ENCODE assay signal across 20 cellular contexts in the genomic region with DNA sequence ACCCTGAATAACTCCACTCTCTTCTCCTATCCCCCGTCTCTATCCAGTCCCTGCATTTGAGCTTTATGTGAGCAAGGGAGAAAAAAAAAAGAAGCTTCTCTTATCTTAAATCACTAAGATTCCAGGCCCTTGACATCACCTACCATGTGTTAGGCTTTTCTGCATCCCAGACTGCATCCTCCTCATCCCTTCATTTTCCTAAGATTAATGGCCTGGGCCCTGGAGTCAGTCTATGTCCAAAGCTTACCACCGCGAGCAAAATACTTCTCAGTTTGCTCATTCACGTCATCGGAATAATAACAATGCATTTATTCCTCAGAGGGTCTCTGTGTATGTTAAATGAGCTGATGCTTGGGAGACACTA. TPM values are rescaled to one million over a fixed set of nuclear protein-coding genes. Genes with fewer than 3 reads are reported as not detected.
DNase-seq lines count a peak whose midpoint lies in the region; ATAC-seq, FAIRE-seq and TF ChIP-seq lines count a peak whose summit lies in the region.
"Had no signal": no experiment of that assay in that cellular context is flagged by ENCODE, and none has a peak within 500 bp of the region (broad histone marks: within the 10 kb centered on the region; RNA-seq: fewer than 3 reads in every experiment).

No MANE protein-coding gene starts in this region.

- no peaks in the 10 kb centered on the region for H3K9me3 Mint-ChIP-seq in activated CD4-positive, alpha-beta memory T cell treated with anti-CD3 and anti-CD28 coated beads, Interleukin-2, amount 10 ng/mL, durations not matched to agents 7 days and 5 days
- H3K9me3 Mint-ChIP-seq in activated T-cell treated with anti-CD3 and anti-CD28 coated beads, Interleukin-2, amount 50 U/mL, for 72 hours = no peaks in the 10 kb centered on the region

- H3K4me3 ChIP-seq in AG04449 (ENCODE audit: low read depth, low read length) (no peak overlapping the region; the same call in 1 of the 2 replicates), choroid plexus epithelial cell (ENCODE audit: low read depth, low read length) (no peak overlapping the region)
- H3K4me3 ChIP-seq: A549, cardiac muscle cell, thyroid gland had no signal

- H3K4me3 Mint-ChIP-seq in activated CD4-positive, alpha-beta memory T cell treated with anti-CD3 and anti-CD28 coated beads, Interleukin-2, amount 10 ng/mL, durations not matched to agents 7 days and 5 days = no peak overlapping the region
- H3K4me3 Mint-ChIP-seq in activated T-cell treated with anti-CD3 and anti-CD28 coated beads, Interleukin-2, amount 50 U/mL, for 72 hours = no peak overlapping the region
- H3K4me3 Mint-ChIP-seq: memory B cell had no signal

- POLR2A ChIA-PET in AG04449 (lab: Yijun Ruan, JAX) = interaction anchor here (0.6 to 1.8 kb wide), 4 partner anchors 10 to 158 kb away, joined by 3 to 8 read pairs (median 4); no protein-coding TSS in a partner anchor
- POLR2A ChIA-PET in activated CD4-positive, alpha-beta memory T cell treated with anti-CD3 and anti-CD28 coated beads, Interleukin-2, amount 10 ng/mL, durations not matched to agents 7 days and 5 days (lab: Charles Lee) = no interaction called here

- FAIRE-seq in HTR-8/SVneo (lab: Jason Lieb, UNC) = peak; percentile 87
- FAIRE-seq: A549, D721Med had no signal

- no peaks in the 10 kb centered on the region for H3K27me3 Mint-ChIP-seq in activated CD4-positive, alpha-beta memory T cell treated with anti-CD3 and anti-CD28 coated beads, Interleukin-2, amount 10 ng/mL, durations not matched to agents 7 days and 5 days
- H3K27me3 Mint-ChIP-seq in activated T-cell treated with anti-CD3 and anti-CD28 coated beads, Interleukin-2, amount 50 U/mL, for 72 hours (ENCODE audit: low read depth) = peaks cover 17% of the 10 kb centered on the region

- H3K36me3 Mint-ChIP-seq in activated CD4-positive, alpha-beta memory T cell treated with anti-CD3 and anti-CD28 coated beads, Interleukin-2, amount 10 ng/mL, durations not matched to agents 7 days and 5 days (ENCODE audit: low read depth) = no peaks in the 10 kb centered on the region
- H3K36me3 Mint-ChIP-seq in activated T-cell treated with anti-CD3 and anti-CD28 coated beads, Interleukin-2, amount 50 U/mL, for 72 hours (ENCODE audit: insufficient read depth in 2 of 2) = no peaks in the 10 kb centered on the region
- H3K36me3 Mint-ChIP-seq: memory B cell had no signal

- peak; percentile 83 for DNase-seq in AG04449 (ENCODE audit: low read depth, low spot score)
- DNase-seq in HTR-8/SVneo (ENCODE audit: insufficient read length, low spot score) = peak; percentile 72
- DNase-seq in choroid plexus epithelial cell (ENCODE audit: low read depth) = peak; percentile 35
- DNase-seq in kidney tubule cell (ENCODE audit: low spot score) = peak; percentile 13
- no peak for DNase-seq in Right ventricle myocardium inferior (ENCODE audit: missing footprints)
- DNase-seq in COR-L47 (lab: John Stamatoyannopoulos, UW) = no peak
- DNase-seq in activated CD4-positive, alpha-beta memory T cell treated with anti-CD3 and anti-CD28 coated beads, Interleukin-2, amount 10 ng/mL, durations not matched to agents 7 days and 5 days = no peak
- DNase-seq in activated T-cell treated with anti-CD3 and anti-CD28 coated beads, Interleukin-2, amount 50 U/mL, for 72 hours = no peak
- DNase-seq: activated CD4-positive, alpha-beta T cell treated with anti-CD3 and anti-CD28 coated beads, Interleukin-2, amount 50 U/mL, for 48 hours; activated effector memory CD4-positive, alpha-beta T cell treated with anti-CD3 and anti-CD28 coated beads, Interleukin-2, amount 50 U/mL, for 16 hours; NCI-H2029; NCI-H774; Right ventricle myocardium superior; stimulated activated CD8-positive, alpha-beta memory T cell treated with anti-CD3 and anti-CD28 coated beads, Interleukin-4, amount 100 ng/mL, for 48 hours; T-helper 9 cell; thyroid gland had no signal

- H3K27ac Mint-ChIP-seq in activated CD4-positive, alpha-beta memory T cell treated with anti-CD3 and anti-CD28 coated beads, Interleukin-2, amount 10 ng/mL, durations not matched to agents 7 days and 5 days = no peak overlapping the region
- H3K27ac Mint-ChIP-seq in activated T-cell treated with anti-CD3 and anti-CD28 coated beads, Interleukin-2, amount 50 U/mL, for 72 hours = no peak overlapping the region
- H3K27ac Mint-ChIP-seq: memory B cell had no signal

- TF ChIP-seq CTCF in AG04449 (IDR thresholded peaks at IDR 0.05; ENCODE audit: insufficient read depth, low read length, missing control alignments) = no peak
- no peak for TF ChIP-seq CTCF in choroid plexus epithelial cell (conservative IDR thresholded peaks at IDR 0.05; ENCODE audit: low read depth, low read length)

- CTCF ChIA-PET in AG04449 (lab: Yijun Ruan, JAX) = interaction anchor here (0.7 to 1.4 kb wide), 4 partner anchors 15 to 137 kb away, joined by 3 to 4 read pairs (median 3); no protein-coding TSS in a partner anchor
- CTCF ChIA-PET in activated CD4-positive, alpha-beta memory T cell treated with anti-CD3 and anti-CD28 coated beads, Interleukin-2, amount 10 ng/mL, durations not matched to agents 7 days and 5 days (lab: Charles Lee) = no interaction called here

- ATAC-seq in Right ventricle myocardium inferior = no peak
- ATAC-seq in activated T-cell treated with anti-CD3 and anti-CD28 coated beads, Interleukin-2, amount 50 U/mL, for 72 hours (replicated peaks in 1 of 2) = no peak
- ATAC-seq: A549 had no signal

- intact Hi-C loops in Right ventricle myocardium inferior (cut with DNase I) = no loop called here

- H3K4me1 Mint-ChIP-seq in activated CD4-positive, alpha-beta memory T cell treated with anti-CD3 and anti-CD28 coated beads, Interleukin-2, amount 10 ng/mL, durations not matched to agents 7 days and 5 days = no peaks in the 10 kb centered on the region
- H3K4me1 Mint-ChIP-seq in activated T-cell treated with anti-CD3 and anti-CD28 coated beads, Interleukin-2, amount 50 U/mL, for 72 hours (ENCODE audit: low read depth) = no peaks in the 10 kb centered on the region
- H3K4me1 Mint-ChIP-seq: memory B cell had no signal

RNA-seq across cellular contexts. Expression of gene VAT1L, which starts 46.2 kb away (rescaled TPM):
- 20.6 TPM for total RNA-seq in Right ventricle myocardium inferior
- under 1 TPM in 1 of 2 experiments, not detected in 1; 0.05 TPM for total RNA-seq in activated CD4-positive, alpha-beta memory T cell treated with anti-CD3 and anti-CD28 coated beads, Interleukin-2, amount 10 ng/mL, durations not matched to agents 7 days and 5 days
- under 1 TPM in 1 of 2 donors, not detected in 1; 0.07 TPM for total RNA-seq in activated T-cell treated with anti-CD3 and anti-CD28 coated beads, Interleukin-2, amount 50 U/mL, for 72 hours

Comparison
In these comparisons a context has a peak if more than half of its experiments do, and no peak if none do; other contexts are left out.
1. DNase-seq: peak in AG04449 (single experiment), HTR-8/SVneo (single experiment), choroid plexus epithelial cell (single experiment) and kidney tubule cell (single experiment); none in Right ventricle myocardium inferior (single experiment), COR-L47 (single experiment), activated CD4-positive, alpha-beta memory T cell treated with anti-CD3 and anti-CD28 coated beads, Interleukin-2, amount 10 ng/mL, durations not matched to agents 7 days and 5 days (single experiment) and activated T-cell treated with anti-CD3 and anti-CD28 coated beads, Interleukin-2, amount 50 U/mL, for 72 hours (0 of 2).
2. RNA of gene VAT1L, which starts 46.2 kb away (total RNA-seq): 20.6 TPM in Right ventricle myocardium inferior (single experiment); 0.07 TPM in activated T-cell treated with anti-CD3 and anti-CD28 coated beads, Interleukin-2, amount 50 U/mL, for 72 hours and 0.05 TPM in activated CD4-positive, alpha-beta memory T cell treated with anti-CD3 and anti-CD28 coated beads, Interleukin-2, amount 10 ng/mL, durations not matched to agents 7 days and 5 days; every median in the first group is over 10 times any median in the second.